30 cellular contexts compared by ENCODE assay signal in the genomic region with DNA sequence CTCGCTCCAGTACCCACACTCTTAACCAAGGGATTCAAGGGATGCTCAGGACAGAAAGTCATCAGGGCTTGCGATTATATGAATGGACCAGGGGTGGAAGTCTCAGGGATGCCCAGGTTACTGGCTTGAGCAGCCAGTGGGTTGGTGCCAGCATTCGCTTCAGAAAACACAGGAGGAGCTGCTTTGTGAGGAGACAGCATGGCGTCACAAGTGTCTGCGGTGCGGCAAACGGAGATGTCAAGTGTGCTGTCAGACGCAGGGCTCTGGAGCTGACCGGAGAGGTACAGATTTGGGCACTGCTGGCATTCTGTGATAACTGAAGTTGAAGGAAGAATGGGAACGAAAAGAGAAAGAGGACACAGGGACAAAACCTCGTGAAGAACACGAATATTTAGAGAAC. TPM values are rescaled to one million over a fixed set of nuclear protein-coding genes. Genes with fewer than 3 reads are reported as not detected.
"Had no signal": no experiment of that assay in that cellular context is flagged by ENCODE, and none has a peak within 500 bp of the region (broad histone marks: within the 10 kb centered on the region; RNA-seq: fewer than 3 reads in every experiment).

No MANE protein-coding gene starts in this region.

- H3K9me3 Mint-ChIP-seq: activated naive CD4-positive, alpha-beta T cell treated with anti-CD3 and anti-CD28 coated beads, Interleukin-2, amount 50 U/mL, for 72 hours; activated naive CD8-positive, alpha-beta T cell treated with anti-CD3 and anti-CD28 coated beads, Interleukin-2, amount 50 U/mL, for 24 hours; activated T-cell treated with anti-CD3 and anti-CD28 coated beads, Interleukin-2, amount 50 U/mL, for 24 hours; activated T-helper 1 cell treated with anti-CD3 and anti-CD28 coated beads, Interleukin-12 subunit alpha, Interleukin-12 subunit beta, Interleukin-2, Interleukin-4 antibody, amounts not matched to agents 30 ng/mL and 10 ng/mL and 1 ng/mL, durations not matched to agents 14 hours and 24 hours and 36 hours; central memory CD8-positive, alpha-beta T cell; T-helper 1 cell treated with Interleukin-12 subunit alpha and Interleukin-12 subunit beta and Interleukin-4 antibody, amounts not matched to agents 30 μg/mL and 1 μg/mL, for 36 hours; WTC11 had no signal

- H3K27ac ChIP-seq: ascending aorta, KMS-11 had no signal

- H3K9me3 ChIP-seq: ascending aorta had no signal

- H3K4me3 Mint-ChIP-seq: activated CD8-positive, alpha-beta T cell treated with anti-CD3 and anti-CD28 coated beads, Interleukin-2, amount 10 ng/mL, durations not matched to agents 7 days and 5 days; activated naive CD8-positive, alpha-beta T cell treated with anti-CD3 and anti-CD28 coated beads, Interleukin-2, amount 50 U/mL, for 24 hours; activated T-cell treated with anti-CD3 and anti-CD28 coated beads, Interleukin-2, amount 50 U/mL, for 24 hours; activated T-helper 1 cell treated with anti-CD3 and anti-CD28 coated beads, Interleukin-12 subunit alpha, Interleukin-12 subunit beta, Interleukin-2, Interleukin-4 antibody, amounts not matched to agents 30 ng/mL and 10 ng/mL and 1 ng/mL, durations not matched to agents 14 hours and 24 hours and 36 hours; brain; central memory CD8-positive, alpha-beta T cell; T-helper 1 cell treated with Interleukin-12 subunit alpha and Interleukin-12 subunit beta and Interleukin-4 antibody, amounts not matched to agents 30 μg/mL and 1 μg/mL, for 36 hours; WTC11 had no signal

- ATAC-seq: activated CD8-positive, alpha-beta T cell treated with anti-CD3 and anti-CD28 coated beads, Interleukin-2, amount 10 ng/mL, durations not matched to agents 7 days and 5 days; activated naive CD4-positive, alpha-beta T cell treated with anti-CD3 and anti-CD28 coated beads, Interleukin-2, amount 50 U/mL, for 72 hours; activated naive CD8-positive, alpha-beta T cell treated with anti-CD3 and anti-CD28 coated beads, Interleukin-2, amount 50 U/mL, for 24 hours; Panc1; WTC11 had no signal

- H3K36me3 Mint-ChIP-seq: activated naive CD4-positive, alpha-beta T cell treated with anti-CD3 and anti-CD28 coated beads, Interleukin-2, amount 50 U/mL, for 72 hours; brain; WTC11 had no signal

- DNase-seq: activated CD4-positive, alpha-beta T cell treated with anti-CD3 and anti-CD28 coated beads for 48 hours; activated CD4-positive, alpha-beta T cell treated with anti-CD3 and anti-CD28 coated beads, Interleukin-2, amount 50 U/mL, for 4 hours; activated CD4-positive, CD25-positive, alpha-beta regulatory T cell treated with anti-CD3 and anti-CD28 coated beads, Interleukin-2, amount 50 U/mL, for 72 hours; activated CD8-positive, alpha-beta memory T cell treated with anti-CD3 and anti-CD28 coated beads, Interleukin-2, amount 50 U/mL, for 48 hours; activated CD8-positive, alpha-beta T cell treated with anti-CD3 and anti-CD28 coated beads, Interleukin-2, amount 10 ng/mL, durations not matched to agents 7 days and 5 days; activated effector memory CD4-positive, alpha-beta T cell treated with Interleukin-2 at 50 U/mL for 16 hours; activated naive CD4-positive, alpha-beta T cell treated with Interleukin-2 at 50 U/mL for 16 hours; activated naive CD8-positive, alpha-beta T cell treated with anti-CD3 and anti-CD28 coated beads, Interleukin-2, amount 50 U/mL, for 24 hours; activated T-cell treated with anti-CD3 and anti-CD28 coated beads, Interleukin-2, amount 50 U/mL, for 24 hours; amniotic stem cell; NCI-H1092; NCI-H1417 treated with DMSO at 0.1 percent for 48 hours; NCI-H1694; NCI-H2029; NCI-H2107; NCI-H345; NCI-H510A; NCI-H526 treated with DMSO at 0.1 percent for 48 hours; NCI-H82 had no signal

- H3K27ac Mint-ChIP-seq: activated CD8-positive, alpha-beta T cell treated with anti-CD3 and anti-CD28 coated beads, Interleukin-2, amount 10 ng/mL, durations not matched to agents 7 days and 5 days; activated naive CD4-positive, alpha-beta T cell treated with anti-CD3 and anti-CD28 coated beads, Interleukin-2, amount 50 U/mL, for 72 hours; activated naive CD8-positive, alpha-beta T cell treated with anti-CD3 and anti-CD28 coated beads, Interleukin-2, amount 50 U/mL, for 24 hours; activated T-cell treated with anti-CD3 and anti-CD28 coated beads, Interleukin-2, amount 50 U/mL, for 24 hours; activated T-helper 1 cell treated with anti-CD3 and anti-CD28 coated beads, Interleukin-12 subunit alpha, Interleukin-12 subunit beta, Interleukin-2, Interleukin-4 antibody, amounts not matched to agents 30 ng/mL and 10 ng/mL and 1 ng/mL, durations not matched to agents 14 hours and 24 hours and 36 hours; brain; T-helper 1 cell treated with Interleukin-12 subunit alpha and Interleukin-12 subunit beta and Interleukin-4 antibody, amounts not matched to agents 30 μg/mL and 1 μg/mL, for 36 hours; WTC11 had no signal

- H3K4me3 ChIP-seq: ascending aorta had no signal

- H3K4me2 ChIP-seq: KMS-11 had no signal

- H3K36me3 ChIP-seq: ascending aorta had no signal

- H3K9ac ChIP-seq: KMS-11 had no signal

- H3K27me3 ChIP-seq: ascending aorta had no signal

- H3K4me1 Mint-ChIP-seq: central memory CD8-positive, alpha-beta T cell had no signal

RNA-seq across cellular contexts. Expression of a gene that starts 4.1 kb away (rescaled TPM):
- total RNA-seq: activated CD8-positive, alpha-beta T cell treated with anti-CD3 and anti-CD28 coated beads, Interleukin-2, amount 10 ng/mL, durations not matched to agents 7 days and 5 days; activated naive CD4-positive, alpha-beta T cell treated with anti-CD3 and anti-CD28 coated beads, Interleukin-2, amount 50 U/mL, for 72 hours; activated T-helper 1 cell treated with anti-CD3 and anti-CD28 coated beads, Interleukin-12 subunit alpha, Interleukin-12 subunit beta, Interleukin-2, Interleukin-4 antibody, amounts not matched to agents 30 ng/mL and 10 ng/mL and 1 ng/mL, durations not matched to agents 14 hours and 24 hours and 36 hours; ascending aorta; MCF 10A; OCI-LY7 had no signal
